In the genomic region with DNA sequence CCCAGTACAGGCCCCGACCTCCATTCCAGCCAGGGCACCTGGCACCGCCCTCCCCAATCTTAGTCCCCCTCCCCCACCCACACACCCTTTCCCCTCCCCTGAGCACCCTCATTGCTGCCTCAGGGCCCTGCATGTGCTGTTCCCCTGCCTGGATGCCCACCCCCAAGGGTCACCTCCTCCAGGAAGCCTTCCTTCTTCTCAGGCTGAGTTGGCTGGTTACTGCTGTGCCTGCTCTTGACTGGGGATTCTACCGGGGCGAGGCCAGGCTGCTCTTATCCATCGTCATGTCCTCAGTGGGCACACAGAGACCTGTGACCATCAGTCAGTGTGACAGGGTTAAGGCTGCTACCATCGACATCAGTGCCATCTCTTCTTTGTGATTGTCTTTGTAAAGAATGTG, we compare ENCODE assay signal across 2 cellular contexts.
TF ChIP-seq lines count a peak whose summit lies in the region.

No MANE protein-coding gene starts in this region.

TF ChIP-seq in HepG2, 621 proteins besides CTCF, POLR2A, EP300 and RAD21:
- 0 out of 2 replicates have a peak, but pooled peaks have one; percentile 56 for TF ChIP-seq MTF2 (CRISPR knock-in tag; IDR thresholded peaks at IDR 0.05; ENCODE audit: borderline replicate concordance)
- TF ChIP-seq TBP (CRISPR knock-in tag; IDR thresholded peaks at IDR 0.05) = no peak
- TF ChIP-seq MLLT10 (CRISPR knock-in tag; IDR thresholded peaks at IDR 0.05) = no peak
- peak; percentile 10 for TF ChIP-seq ZFP36 (IDR thresholded peaks at IDR 0.05; ENCODE audit: borderline replicate concordance, low read depth, low read length, partially characterized antibody)
- no peak for TF ChIP-seq ZNF773 (CRISPR knock-in tag; IDR thresholded peaks at IDR 0.05; ENCODE audit: borderline replicate concordance)

TF ChIP-seq in H1, 55 proteins besides CTCF, POLR2A, EP300 and RAD21:
- TF ChIP-seq CBX5 (IDR thresholded peaks at IDR 0.05; ENCODE audit: low read depth, low read length) (no peak), GABPA (IDR thresholded peaks at IDR 0.05; ENCODE audit: borderline replicate concordance, insufficient read depth, low read length) (no peak), BCL11A (IDR thresholded peaks at IDR 0.05; ENCODE audit: low read depth in 2 of 2, low read length in 2 of 2) (no peak), BACH1 (IDR thresholded peaks at IDR 0.05; ENCODE audit: low read length) (no peak), ASH2L (IDR thresholded peaks at IDR 0.05; ENCODE audit: low read length) (no peak), MAFK (IDR thresholded peaks at IDR 0.05; ENCODE audit: low read depth, low read length) (no peak), SIN3A (conservative IDR thresholded peaks at IDR 0.05 in 1 of 2, IDR thresholded peaks at IDR 0.05 in 1 of 2; ENCODE audit: low read depth in 1 of 2, low read length in 2 of 2) (no peak), JUN (IDR thresholded peaks at IDR 0.05; ENCODE audit: low read depth, low read length) (no peak)
